In genomic region chr5:55551298-55551846, GRCh38 we compare ENCODE assay signal across 16 cellular contexts.
"Had no signal": no experiment of that assay in that cellular context is flagged by ENCODE, and none has a peak within 500 bp of the region (broad histone marks: within the 10 kb centered on the region; RNA-seq: fewer than 3 reads in every experiment).

No MANE protein-coding gene starts in this region.

- H3K27me3 ChIP-seq: brain microvascular endothelial cell, right atrium auricular region, thyroid gland, vagina had no signal

- DNase-seq: activated CD4-positive, alpha-beta memory T cell treated with anti-CD3 and anti-CD28 coated beads, Interleukin-2, amount 10 ng/mL, durations not matched to agents 7 days and 5 days; activated gamma-delta T cell; activated T-cell treated with anti-CD3 and anti-CD28 coated beads, Interleukin-2, amount 50 U/mL, for 48 hours; amygdala; brain microvascular endothelial cell; dermis blood vessel endothelial cell; endodermal cell; naive B cell; posterior cingulate gyrus; stimulated activated CD4-positive, alpha-beta T cell treated with anti-CD3 and anti-CD28 coated beads, Interleukin-4, amount 100 ng/mL, for 4 hours; thyroid gland had no signal

- H3K4me3 ChIP-seq: lung, right atrium auricular region, skin epidermis, thyroid gland, vagina had no signal

- H3K36me3 ChIP-seq: brain microvascular endothelial cell, neutrophil, right atrium auricular region, thyroid gland, vagina had no signal

- H3K9me3 ChIP-seq: neutrophil, right atrium auricular region, thyroid gland, vagina had no signal

- H3K4me1 ChIP-seq: thyroid gland had no signal

- H3K27ac ChIP-seq: brain microvascular endothelial cell, neutrophil, right atrium auricular region, thyroid gland, vagina had no signal
